8 cellular contexts compared by ENCODE assay signal in the genomic region with DNA sequence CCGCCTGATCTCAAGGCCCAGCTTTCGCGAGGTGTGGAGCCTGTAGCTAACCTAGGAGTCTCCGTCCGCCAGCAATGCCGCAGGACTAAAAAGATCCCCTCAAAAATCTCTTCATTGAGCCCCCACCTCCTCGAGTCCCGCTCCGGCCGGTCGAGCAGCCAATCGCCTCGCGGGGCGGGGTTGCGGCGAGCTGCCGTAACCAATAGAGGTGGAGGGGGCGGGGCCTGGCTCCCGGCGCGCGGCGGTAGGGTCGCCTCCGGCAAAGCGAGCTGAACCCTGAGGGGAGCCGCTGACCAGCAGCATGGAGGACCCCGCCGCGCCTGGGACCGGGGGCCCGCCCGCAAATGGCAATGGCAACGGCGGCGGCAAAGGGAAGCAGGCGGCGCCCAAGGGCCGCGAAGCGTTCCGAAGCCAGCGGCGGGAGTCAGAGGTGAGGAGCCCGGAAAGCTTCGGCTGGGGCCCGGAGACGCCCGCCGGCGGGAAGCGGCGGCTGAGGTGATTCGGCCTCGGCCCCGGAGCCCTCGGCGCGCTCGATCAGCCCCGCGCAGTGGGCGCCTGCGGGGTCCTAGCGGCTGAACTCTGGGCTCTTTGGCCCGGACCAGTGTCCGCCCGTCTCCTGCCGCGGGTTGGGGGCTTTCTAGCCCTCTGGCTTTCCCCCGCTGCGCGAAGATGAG. TPM values are rescaled to one million over a fixed set of nuclear protein-coding genes. Genes with fewer than 3 reads are reported as not detected.
DNase-seq lines count a peak whose midpoint lies in the region; ATAC-seq and TF ChIP-seq lines count a peak whose summit lies in the region.

A gene with protein sequence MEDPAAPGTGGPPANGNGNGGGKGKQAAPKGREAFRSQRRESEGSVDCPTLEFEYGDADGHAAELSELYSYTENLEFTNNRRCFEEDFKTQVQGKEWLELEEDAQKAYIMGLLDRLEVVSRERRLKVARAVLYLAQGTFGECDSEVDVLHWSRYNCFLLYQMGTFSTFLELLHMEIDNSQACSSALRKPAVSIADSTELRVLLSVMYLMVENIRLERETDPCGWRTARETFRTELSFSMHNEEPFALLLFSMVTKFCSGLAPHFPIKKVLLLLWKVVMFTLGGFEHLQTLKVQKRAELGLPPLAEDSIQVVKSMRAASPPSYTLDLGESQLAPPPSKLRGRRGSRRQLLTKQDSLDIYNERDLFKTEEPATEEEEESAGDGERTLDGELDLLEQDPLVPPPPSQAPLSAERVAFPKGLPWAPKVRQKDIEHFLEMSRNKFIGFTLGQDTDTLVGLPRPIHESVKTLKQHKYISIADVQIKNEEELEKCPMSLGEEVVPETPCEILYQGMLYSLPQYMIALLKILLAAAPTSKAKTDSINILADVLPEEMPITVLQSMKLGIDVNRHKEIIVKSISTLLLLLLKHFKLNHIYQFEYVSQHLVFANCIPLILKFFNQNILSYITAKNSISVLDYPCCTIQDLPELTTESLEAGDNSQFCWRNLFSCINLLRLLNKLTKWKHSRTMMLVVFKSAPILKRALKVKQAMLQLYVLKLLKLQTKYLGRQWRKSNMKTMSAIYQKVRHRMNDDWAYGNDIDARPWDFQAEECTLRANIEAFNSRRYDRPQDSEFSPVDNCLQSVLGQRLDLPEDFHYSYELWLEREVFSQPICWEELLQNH (plus strand): TSS at position 261 of the 674 bp plus-strand sequence. CDS start 41 bp downstream, at position 302.

- peak in 1 of 2 donors; percentile 45 for TF ChIP-seq POLR2A in adrenal gland (IDR thresholded peaks at IDR 0.05)

- H3K36me3 ChIP-seq in adrenal gland (replicated peaks in 1 of 2) (no peaks in the 10 kb centered on the region), left ventricle myocardium inferior (no peaks in the 10 kb centered on the region), psoas muscle (ENCODE audit: insufficient read depth in 1 of 2, low read depth in 1 of 2) (no peaks in the 10 kb centered on the region), urinary bladder (ENCODE audit: insufficient read depth) (no peaks in the 10 kb centered on the region)

- H3K4me3 ChIP-seq in adrenal gland (peak within 1 kb of the TSS; percentile 10 to 76 (median 66)), left ventricle myocardium inferior (peak within 1 kb of the TSS; percentile 94), psoas muscle (peak within 1 kb of the TSS; percentile 95), urinary bladder (ENCODE audit: low read depth, low read length) (peak within 1 kb of the TSS; percentile 67)

- 0 to 2% (median 1%) methylated on average over 12 to 74 of the region's 74 CpGs for WGBS in adrenal gland, 4 donors
- WGBS in psoas muscle, 3 donors: 0% methylated on average over 56 to 74 of the region's 74 CpGs
- under 1% methylated on average over 74 of the region's 74 CpGs for WGBS in urinary bladder

- DNase-seq in NCI-H146 (lab: John Stamatoyannopoulos, UW) (peak; percentile 95), T-helper 1 cell (peak; percentile 83 to 92 (median 87)), adrenal gland (peak; percentile 84 to 93 (median 91)), left ventricle myocardium inferior (peak; percentile 93), psoas muscle (peak; percentile 94 to 96)

- H3K4me1 ChIP-seq in adrenal gland (replicated peaks in 1 of 2) (peaks cover 0 to 14% of the 10 kb centered on the region in 2 donors), left ventricle myocardium inferior (peaks cover 32% of the 10 kb centered on the region), psoas muscle (peaks cover 8% of the 10 kb centered on the region), urinary bladder (ENCODE audit: insufficient read depth) (no peaks in the 10 kb centered on the region)

- intact Hi-C loops in adrenal gland (cut with DNase I) (no loop called here), left ventricle myocardium inferior (cut with micrococcal nuclease) (no loop called here), psoas muscle (cut with DNase I) (loop anchor here in 1 of 2 donors (5.0 kb wide), 1 partner anchor 37 kb away; no protein-coding TSS in a partner anchor)

- H3K27me3 ChIP-seq in adrenal gland (no peaks in the 10 kb centered on the region), left ventricle myocardium inferior (ENCODE audit: low read depth) (no peaks in the 10 kb centered on the region), psoas muscle (ENCODE audit: insufficient read depth in 3 of 3, low read length in 2 of 3) (no peaks in the 10 kb centered on the region)

- ATAC-seq in GM18499 (IDR thresholded peaks at IDR 0.05; ENCODE audit: insufficient read depth, unreplicated experiment) (peak; percentile 74), HG02884 (IDR thresholded peaks at IDR 0.05; ENCODE audit: unreplicated experiment) (peak; percentile 96), psoas muscle (peak; percentile 93 to 95 (median 94))

- H3K9me3 ChIP-seq in adrenal gland (replicated peaks in 1 of 3) (no peaks in the 10 kb centered on the region), left ventricle myocardium inferior (replicated peaks) (no peaks in the 10 kb centered on the region), psoas muscle (no peaks in the 10 kb centered on the region)

- no peak for TF ChIP-seq CTCF in adrenal gland (IDR thresholded peaks at IDR 0.05)
- no peak for TF ChIP-seq CTCF in left ventricle myocardium inferior (IDR thresholded peaks at IDR 0.05; ENCODE audit: borderline replicate concordance)
- no peak for TF ChIP-seq CTCF in psoas muscle (IDR thresholded peaks at IDR 0.05)

- H3K27ac ChIP-seq in adrenal gland: peak within 1 kb of the TSS in 3 of 5 donors; percentile 9 to 57 (median 29)
- peak within 1 kb of the TSS; percentile 81 for H3K27ac ChIP-seq in left ventricle myocardium inferior (replicated peaks)
- H3K27ac ChIP-seq in psoas muscle: peak within 1 kb of the TSS; percentile 91
- no peak within 1 kb of the TSS for H3K27ac ChIP-seq in urinary bladder (ENCODE audit: low read depth)

RNA-seq across cellular contexts. Expression of the gene that starts here (rescaled TPM):
- 10 to 100 TPM in 1 of 8 donors, 1 to 10 TPM in 6, under 1 TPM in 1; 0.67 to 10.1 (median 4.1) TPM for total RNA-seq in adrenal gland
- polyA plus RNA-seq in adrenal gland: 1 to 10 TPM; 1.0 to 2.7 (median 2.5) TPM
- 17.1 TPM for total RNA-seq in left ventricle myocardium inferior
- total RNA-seq in psoas muscle: 10 to 100 TPM; 46.6 to 94.4 (median 58.4) TPM
- polyA plus RNA-seq in psoas muscle: 10 to 100 TPM; 14.5 to 42.6 (median 21.1) TPM
- 4.1 TPM for total RNA-seq in urinary bladder
- polyA plus RNA-seq in urinary bladder: 0.44 TPM

Comparison
In these comparisons a context has a peak if more than half of its experiments do, and no peak if none do; other contexts are left out.
1. RNA of the gene that starts here (polyA plus RNA-seq): 14.5 to 42.6 TPM in psoas muscle; 1.0 to 2.7 TPM in adrenal gland and 0.44 TPM in urinary bladder (single experiment); every median in the first group is over 4 times any median in the second.
2. Peak in every context shown above with its lines, with median percentiles within 50 percentile points of each other: ATAC-seq, DNase-seq and H3K4me3 ChIP-seq.